Comparison of ENCODE assay signal across 8 cellular contexts in the genomic region with DNA sequence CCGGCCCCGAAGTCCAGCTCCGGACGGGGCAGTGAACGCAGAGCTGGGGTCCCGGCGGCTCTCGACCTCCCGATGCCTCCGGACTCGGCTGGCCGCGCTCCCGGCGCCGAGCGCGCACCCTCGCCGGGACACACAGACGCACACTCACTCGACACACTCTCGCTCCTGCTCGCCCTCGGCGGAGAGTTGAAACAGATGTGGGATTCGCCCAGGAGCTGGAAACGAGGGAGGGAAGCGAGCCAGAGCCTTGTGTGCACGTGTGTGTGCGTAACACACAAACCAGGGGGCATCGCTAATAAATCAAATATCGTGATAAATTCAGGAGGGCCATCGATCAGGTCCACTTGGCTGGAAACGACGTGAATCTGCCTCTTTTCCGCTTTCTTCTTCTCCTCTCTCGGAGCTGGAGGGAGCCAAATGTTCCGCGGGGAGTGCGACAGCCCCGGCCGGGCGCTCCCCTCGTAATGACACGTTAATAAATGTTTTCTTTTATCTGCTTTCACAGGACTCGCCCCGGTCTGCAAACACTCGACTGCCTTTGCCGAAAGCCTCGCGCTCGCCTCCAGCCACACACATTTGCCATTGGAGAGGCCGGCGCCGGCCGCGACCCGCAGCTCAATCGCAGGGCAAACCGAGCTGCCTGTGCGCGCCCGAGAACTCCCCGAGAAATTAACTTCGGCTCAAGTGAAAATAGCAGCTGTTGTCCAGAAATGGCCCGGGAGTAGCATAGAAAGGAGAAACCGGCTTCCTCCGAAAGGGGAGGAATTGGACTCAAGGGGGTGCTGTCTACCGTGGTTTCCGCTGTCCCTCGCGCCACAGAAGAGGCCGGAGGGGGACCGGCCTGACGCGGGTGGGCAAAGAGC. TPM values are rescaled to one million over a fixed set of nuclear protein-coding genes. Genes with fewer than 3 reads are reported as not detected.
DNase-seq lines count a peak whose midpoint lies in the region; TF ChIP-seq lines count a peak whose summit lies in the region.

No MANE protein-coding gene starts in this region.

- POLR2A ChIA-PET in HEK293 (lab: Yijun Ruan, JAX): interaction anchor here (1.2 kb wide), 1 partner anchor 8 kb away, joined by 5 read pairs; no protein-coding TSS in a partner anchor

- no peaks in the 10 kb centered on the region for H3K9me3 ChIP-seq in HEK293 (ENCODE audit: control insufficient read depth, insufficient read depth, low read depth, low read length)

- H3K4me1 ChIP-seq in HEK293 (ENCODE audit: control insufficient read depth, insufficient read depth, low read length): peaks cover 18% of the 10 kb centered on the region

- H3K27ac ChIP-seq in HEK293 (ENCODE audit: extremely low read depth, low read depth, low read length) (peak overlapping the region; percentile 80), dorsolateral prefrontal cortex (peak overlapping the region in 46 of 59 donors; percentile 4 to 81 (median 59)), layer of hippocampus (ENCODE audit: low read depth, low read length) (peak overlapping the region; percentile 52)

- CTCF ChIA-PET in HEK293 (lab: Yijun Ruan, JAX): interaction anchor here (0.6 to 2.4 kb wide), 20 partner anchors 9 to 1175 kb away, joined by 3 to 23 read pairs (median 4); no protein-coding TSS in a partner anchor

- DNase-seq in COR-L47 (lab: John Stamatoyannopoulos, UW) (peak; percentile 55), RPMI8226 (peak; percentile 83), dorsolateral prefrontal cortex (peak; percentile 27 to 79 (median 62)), smooth muscle cell of the brain vasculature (ENCODE audit: low read depth, low spot score) (peak; percentile 33), AML-193 (lab: John Stamatoyannopoulos, UW) (no peak), NCI-H1436 treated with DMSO at 0.1 percent for 48 hours (lab: John Stamatoyannopoulos, UW) (no peak)

- TF ChIP-seq CTCF in HEK293 (tag by site-specific recombination; IDR thresholded peaks at IDR 0.05) (peak; percentile 87), dorsolateral prefrontal cortex (IDR thresholded peaks at IDR 0.05 in 54 of 56, conservative IDR thresholded peaks at IDR 0.05 in 2 of 56; ENCODE audit: low read depth in 1 of 56, partially characterized antibody in 56 of 56) (peak; percentile 48 to 87 (median 72))

- H3K27me3 ChIP-seq in dorsolateral prefrontal cortex (peaks cover 0 to 37% (median 11%) of the 10 kb centered on the region in 45 donors), layer of hippocampus (ENCODE audit: control insufficient read depth, insufficient read depth, low read length) (peaks cover 6% of the 10 kb centered on the region)

- peaks cover 0 to 10% of the 10 kb centered on the region in 2 experiments; a peak in 1 of 3 replicates for H3K36me3 ChIP-seq in HEK293 (ENCODE audit: control insufficient read depth in 2 of 2, insufficient read depth in 1 of 2, low read length in 2 of 2)

- intact Hi-C loops in dorsolateral prefrontal cortex (cut with DNase I): loop anchor here (1.0 to 10.0 kb wide), 3 partner anchors 59 to 834 kb away; no protein-coding TSS in a partner anchor

- H3K4me3 ChIP-seq in HEK293 (ENCODE audit: low read depth, low read length): peak overlapping the region; percentile 29
- peak overlapping the region; percentile 36 to 73 (median 56) for H3K4me3 ChIP-seq in dorsolateral prefrontal cortex

TF ChIP-seq in HEK293, 187 proteins besides CTCF, POLR2A, EP300 and RAD21 (continues in another document):
- TF ChIP-seq KLF1 (tag by site-specific recombination; IDR thresholded peaks at IDR 0.05) (peak; percentile 63), ZNF114 (tag by site-specific recombination; IDR thresholded peaks at IDR 0.05) (no peak), ZNF394 (tag by site-specific recombination; IDR thresholded peaks at IDR 0.05; ENCODE audit: borderline replicate concordance) (peak; percentile 91), ZNF391 (tag by site-specific recombination; IDR thresholded peaks at IDR 0.05; ENCODE audit: borderline replicate concordance, low read depth) (no peak), ZNF664 (tag by site-specific recombination; IDR thresholded peaks at IDR 0.05) (no peak), ZNF521 (tag by site-specific recombination; IDR thresholded peaks at IDR 0.05) (no peak), ZBTB8A (tag by site-specific recombination; IDR thresholded peaks at IDR 0.05) (peak; percentile 46), ZNF423 (tag by site-specific recombination; IDR thresholded peaks at IDR 0.05) (no peak), ZNF211 (tag by site-specific recombination; IDR thresholded peaks at IDR 0.05; ENCODE audit: low read depth) (no peak), OSR2 (tag by site-specific recombination; IDR thresholded peaks at IDR 0.05) (no peak), HOXD13 (CRISPR knock-in tag; IDR thresholded peaks at IDR 0.05; ENCODE audit: borderline replicate concordance) (0 out of 2 replicates have a peak, but pooled peaks have one; percentile 18), ZSCAN23 (tag by site-specific recombination; IDR thresholded peaks at IDR 0.05) (no peak), ZNF626 (tag by site-specific recombination; IDR thresholded peaks at IDR 0.05) (no peak), BCL11B (tag by site-specific recombination; IDR thresholded peaks at IDR 0.05; ENCODE audit: low read depth) (no peak), ZNF621 (tag by site-specific recombination; IDR thresholded peaks at IDR 0.05) (no peak), YY2 (tag by site-specific recombination; IDR thresholded peaks at IDR 0.05) (no peak), ZNF335 (tag by site-specific recombination; conservative IDR thresholded peaks at IDR 0.05) (peak; percentile 88), RBAK (tag by site-specific recombination; IDR thresholded peaks at IDR 0.05) (no peak), FEZF1 (tag by site-specific recombination; IDR thresholded peaks at IDR 0.05) (peak; percentile 5; the same call in 1 of the 2 replicates), ZNF777 (tag by site-specific recombination; IDR thresholded peaks at IDR 0.05; ENCODE audit: borderline replicate concordance) (peak; percentile 56; the same call in 1 of the 2 replicates), ZNF146 (tag by site-specific recombination; IDR thresholded peaks at IDR 0.05) (no peak), ZNF2 (tag by site-specific recombination; IDR thresholded peaks at IDR 0.05) (peak; percentile 52; the same call in 1 of the 2 replicates), MEIS1 (CRISPR knock-in tag; IDR thresholded peaks at IDR 0.05; ENCODE audit: borderline replicate concordance) (no peak), ZNF248 (tag by site-specific recombination; IDR thresholded peaks at IDR 0.05) (no peak), ZNF660 (tag by site-specific recombination; IDR thresholded peaks at IDR 0.05) (peak; percentile 28; the same call in 1 of the 2 replicates), ZNF416 (tag by site-specific recombination; IDR thresholded peaks at IDR 0.05) (no peak)
- TF ChIP-seq, protein P1, sequence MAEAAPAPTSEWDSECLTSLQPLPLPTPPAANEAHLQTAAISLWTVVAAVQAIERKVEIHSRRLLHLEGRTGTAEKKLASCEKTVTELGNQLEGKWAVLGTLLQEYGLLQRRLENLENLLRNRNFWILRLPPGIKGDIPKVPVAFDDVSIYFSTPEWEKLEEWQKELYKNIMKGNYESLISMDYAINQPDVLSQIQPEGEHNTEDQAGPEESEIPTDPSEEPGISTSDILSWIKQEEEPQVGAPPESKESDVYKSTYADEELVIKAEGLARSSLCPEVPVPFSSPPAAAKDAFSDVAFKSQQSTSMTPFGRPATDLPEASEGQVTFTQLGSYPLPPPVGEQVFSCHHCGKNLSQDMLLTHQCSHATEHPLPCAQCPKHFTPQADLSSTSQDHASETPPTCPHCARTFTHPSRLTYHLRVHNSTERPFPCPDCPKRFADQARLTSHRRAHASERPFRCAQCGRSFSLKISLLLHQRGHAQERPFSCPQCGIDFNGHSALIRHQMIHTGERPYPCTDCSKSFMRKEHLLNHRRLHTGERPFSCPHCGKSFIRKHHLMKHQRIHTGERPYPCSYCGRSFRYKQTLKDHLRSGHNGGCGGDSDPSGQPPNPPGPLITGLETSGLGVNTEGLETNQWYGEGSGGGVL (tag by site-specific recombination; IDR thresholded peaks at IDR 0.05): peak; percentile 46; the same call in 1 of the 2 replicates
- TF ChIP-seq, protein P2, sequence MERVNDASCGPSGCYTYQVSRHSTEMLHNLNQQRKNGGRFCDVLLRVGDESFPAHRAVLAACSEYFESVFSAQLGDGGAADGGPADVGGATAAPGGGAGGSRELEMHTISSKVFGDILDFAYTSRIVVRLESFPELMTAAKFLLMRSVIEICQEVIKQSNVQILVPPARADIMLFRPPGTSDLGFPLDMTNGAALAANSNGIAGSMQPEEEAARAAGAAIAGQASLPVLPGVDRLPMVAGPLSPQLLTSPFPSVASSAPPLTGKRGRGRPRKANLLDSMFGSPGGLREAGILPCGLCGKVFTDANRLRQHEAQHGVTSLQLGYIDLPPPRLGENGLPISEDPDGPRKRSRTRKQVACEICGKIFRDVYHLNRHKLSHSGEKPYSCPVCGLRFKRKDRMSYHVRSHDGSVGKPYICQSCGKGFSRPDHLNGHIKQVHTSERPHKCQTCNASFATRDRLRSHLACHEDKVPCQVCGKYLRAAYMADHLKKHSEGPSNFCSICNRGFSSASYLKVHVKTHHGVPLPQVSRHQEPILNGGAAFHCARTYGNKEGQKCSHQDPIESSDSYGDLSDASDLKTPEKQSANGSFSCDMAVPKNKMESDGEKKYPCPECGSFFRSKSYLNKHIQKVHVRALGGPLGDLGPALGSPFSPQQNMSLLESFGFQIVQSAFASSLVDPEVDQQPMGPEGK (tag by site-specific recombination; IDR thresholded peaks at IDR 0.05): peak; percentile 28
- TF ChIP-seq, protein P3, sequence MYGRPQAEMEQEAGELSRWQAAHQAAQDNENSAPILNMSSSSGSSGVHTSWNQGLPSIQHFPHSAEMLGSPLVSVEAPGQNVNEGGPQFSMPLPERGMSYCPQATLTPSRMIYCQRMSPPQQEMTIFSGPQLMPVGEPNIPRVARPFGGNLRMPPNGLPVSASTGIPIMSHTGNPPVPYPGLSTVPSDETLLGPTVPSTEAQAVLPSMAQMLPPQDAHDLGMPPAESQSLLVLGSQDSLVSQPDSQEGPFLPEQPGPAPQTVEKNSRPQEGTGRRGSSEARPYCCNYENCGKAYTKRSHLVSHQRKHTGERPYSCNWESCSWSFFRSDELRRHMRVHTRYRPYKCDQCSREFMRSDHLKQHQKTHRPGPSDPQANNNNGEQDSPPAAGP (tag by site-specific recombination; IDR thresholded peaks at IDR 0.05): 0 out of 2 replicates have a peak, but pooled peaks have one; percentile 40

RNA-seq across cellular contexts. Expression of a gene that starts 0.8 kb away (rescaled TPM):
- total RNA-seq in dorsolateral prefrontal cortex: 10 to 100 TPM; 30.3 to 95.1 (median 57.4) TPM

Comparison
In these comparisons a context has a peak if more than half of its experiments do, and no peak if none do; other contexts are left out.
1. DNase-seq: peak in COR-L47 (single experiment), RPMI8226 (single experiment), dorsolateral prefrontal cortex (10 of 10) and smooth muscle cell of the brain vasculature (single experiment); none in AML-193 (0 of 2) and NCI-H1436 treated with DMSO at 0.1 percent for 48 hours (single experiment).
2. Peak in every context shown above with its lines, with median percentiles within 50 percentile points of each other: H3K27ac ChIP-seq.